18 cellular contexts compared by ENCODE assay signal in the genomic region with DNA sequence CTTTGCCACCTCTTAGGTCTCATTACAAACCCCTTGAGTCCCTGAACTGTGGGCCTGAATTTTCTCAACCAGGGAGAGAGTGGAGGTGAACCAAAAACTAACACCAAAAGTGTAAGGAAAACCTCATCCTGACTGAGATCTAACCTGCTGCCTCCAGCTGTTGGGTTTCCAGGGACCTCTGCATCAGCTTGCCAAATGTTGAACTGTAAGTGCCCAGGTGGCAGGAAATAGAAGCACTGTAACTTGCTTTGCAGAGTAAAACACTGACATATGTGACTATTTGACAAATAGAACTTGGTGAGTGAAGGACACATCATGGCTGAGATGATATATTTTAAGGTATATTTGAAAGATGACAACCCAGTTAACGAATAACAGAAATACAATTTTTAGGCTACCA. TPM values are rescaled to one million over a fixed set of nuclear protein-coding genes. Genes with fewer than 3 reads are reported as not detected.
"Had no signal": no experiment of that assay in that cellular context is flagged by ENCODE, and none has a peak within 500 bp of the region (broad histone marks: within the 10 kb centered on the region; RNA-seq: fewer than 3 reads in every experiment).

No MANE protein-coding gene starts in this region.

- DNase-seq: activated CD4-positive, alpha-beta memory T cell treated with anti-CD3 and anti-CD28 coated beads for 36 hours; activated CD4-positive, alpha-beta T cell treated with anti-CD3 and anti-CD28 coated beads for 36 hours; activated CD8-positive, alpha-beta memory T cell treated with anti-CD3 and anti-CD28 coated beads, Interleukin-2, amount 10 ng/mL, durations not matched to agents 7 days and 5 days; activated naive CD4-positive, alpha-beta T cell treated with anti-CD3 and anti-CD28 coated beads for 36 hours; activated naive CD8-positive, alpha-beta T cell treated with anti-CD3 and anti-CD28 coated beads, Interleukin-2, amount 50 U/mL, for 24 hours; activated T-cell treated with anti-CD3 and anti-CD28 coated beads, Interleukin-2, amount 50 U/mL, for 1 hour; aorta; erythroblast; gastrocnemius medialis; left cardiac atrium; lower lobe of right lung; right lobe of liver; WERI-Rb-1 had no signal

- H3K36me3 ChIP-seq: cardiac muscle cell, gastrocnemius medialis, heart left ventricle, lower lobe of right lung, right lobe of liver, WERI-Rb-1 had no signal

- H3K27me3 ChIP-seq: gastrocnemius medialis, heart left ventricle, right lobe of liver had no signal

- H3K9me3 ChIP-seq: gastrocnemius medialis, heart left ventricle, lower lobe of right lung, right lobe of liver had no signal

- H3K27ac ChIP-seq: cardiac muscle cell, gastrocnemius medialis, heart left ventricle, lower lobe of right lung, right lobe of liver, WERI-Rb-1 had no signal

- ATAC-seq: activated CD4-positive, alpha-beta T cell treated with anti-CD3 and anti-CD28 coated beads for 36 hours; activated CD8-positive, alpha-beta memory T cell treated with anti-CD3 and anti-CD28 coated beads, Interleukin-2, amount 10 ng/mL, durations not matched to agents 7 days and 5 days; activated naive CD8-positive, alpha-beta T cell treated with anti-CD3 and anti-CD28 coated beads, Interleukin-2, amount 50 U/mL, for 24 hours; gastrocnemius medialis; left cardiac atrium; lower lobe of right lung; right lobe of liver had no signal

- H3K4me3 ChIP-seq: cardiac muscle cell, gastrocnemius medialis, heart left ventricle, lower lobe of right lung, right lobe of liver, smooth muscle cell had no signal

- H3K4me2 ChIP-seq: smooth muscle cell had no signal

- H3K4me1 ChIP-seq: gastrocnemius medialis had no signal

RNA-seq across cellular contexts. Expression of a gene that starts 48.4 kb away (rescaled TPM):
- total RNA-seq: activated CD4-positive, alpha-beta memory T cell treated with anti-CD3 and anti-CD28 coated beads for 36 hours; activated CD4-positive, alpha-beta T cell treated with anti-CD3 and anti-CD28 coated beads for 36 hours; activated naive CD4-positive, alpha-beta T cell treated with anti-CD3 and anti-CD28 coated beads for 36 hours; activated T-helper 2 cell treated with anti-CD3 and anti-CD28 coated beads, Interferon-gamma antibody, Interleukin-2, Interleukin-4, amounts not matched to agents 10 μg/mL and 5 μg/mL and 100 μg/mL, durations not matched to agents 14 hours and 24 hours and 36 hours; osteoblast had no signal
